In genomic region chr10:78953124-78954008, GRCh38 we compare ENCODE assay signal across 8 cellular contexts.
DNase-seq lines count a peak whose midpoint lies in the region; ATAC-seq and TF ChIP-seq lines count a peak whose summit lies in the region.

No MANE protein-coding gene starts in this region.

- H4K5ac ChIP-seq in mesendoderm (ENCODE audit: low read length), result no peak overlapping the region

- no peak for TF ChIP-seq POLR2A in upper lobe of left lung (IDR thresholded peaks at IDR 0.05)
- no peak for TF ChIP-seq POLR2A in sigmoid colon (IDR thresholded peaks at IDR 0.05)

- H3K27me3 ChIP-seq in left ventricle myocardium inferior (ENCODE audit: low read depth), result no peaks in the 10 kb centered on the region
- no peaks in the 10 kb centered on the region for H3K27me3 ChIP-seq in upper lobe of left lung
- H3K27me3 ChIP-seq in mesendoderm (ENCODE audit: insufficient read depth, low read length, poor library complexity), result no peaks in the 10 kb centered on the region
- H3K27me3 ChIP-seq in dorsolateral prefrontal cortex, result no peaks in the 10 kb centered on the region
- no peaks in the 10 kb centered on the region for H3K27me3 ChIP-seq in sigmoid colon

- TF ChIP-seq CTCF in activated CD8-positive, alpha-beta T cell treated with anti-CD3 and anti-CD28 coated beads for 36 hours (IDR thresholded peaks at IDR 0.05), result no peak
- TF ChIP-seq CTCF in left ventricle myocardium inferior (IDR thresholded peaks at IDR 0.05; ENCODE audit: borderline replicate concordance), result no peak
- TF ChIP-seq CTCF in upper lobe of left lung (IDR thresholded peaks at IDR 0.05), result no peak
- no peak for TF ChIP-seq CTCF in dorsolateral prefrontal cortex (IDR thresholded peaks at IDR 0.05 in 54 of 56, conservative IDR thresholded peaks at IDR 0.05 in 2 of 56; ENCODE audit: low read depth in 1 of 56, partially characterized antibody in 56 of 56)
- TF ChIP-seq CTCF in sigmoid colon (IDR thresholded peaks at IDR 0.05), result no peak

- no peak overlapping the region for H3K9ac ChIP-seq in mesendoderm (ENCODE audit: low read length)

- H3K9me3 ChIP-seq in left ventricle myocardium inferior (replicated peaks) (no peaks in the 10 kb centered on the region), upper lobe of left lung (no peaks in the 10 kb centered on the region), sigmoid colon (no peaks in the 10 kb centered on the region)

- H3K27me3 Mint-ChIP-seq in activated CD8-positive, alpha-beta T cell treated with anti-CD3 and anti-CD28 coated beads for 36 hours, result no peaks in the 10 kb centered on the region
- no peaks in the 10 kb centered on the region for H3K27me3 Mint-ChIP-seq in activated CD8-positive, alpha-beta T cell treated with anti-CD3 and anti-CD28 coated beads, Interleukin-2, amount 10 ng/mL, durations not matched to agents 7 days and 5 days (ENCODE audit: low read depth)

- intact Hi-C loops in activated CD8-positive, alpha-beta T cell treated with anti-CD3 and anti-CD28 coated beads for 36 hours (cut with micrococcal nuclease), result no loop called here
- intact Hi-C loops in left ventricle myocardium inferior (cut with micrococcal nuclease), result no loop called here
- intact Hi-C loops in dorsolateral prefrontal cortex (cut with DNase I), result no loop called here
- intact Hi-C loops in sigmoid colon (cut with DNase I), result no loop called here

- POLR2A ChIA-PET in activated CD8-positive, alpha-beta T cell treated with anti-CD3 and anti-CD28 coated beads for 36 hours (lab: Charles Lee), result no interaction called here
- POLR2A ChIA-PET in activated CD8-positive, alpha-beta T cell treated with anti-CD3 and anti-CD28 coated beads, Interleukin-2, amount 10 ng/mL, durations not matched to agents 7 days and 5 days (lab: Charles Lee), result interaction anchor here (0.9 kb wide), 1 partner anchor 69 kb away, joined by 3 read pairs; no protein-coding TSS in a partner anchor

- no peak overlapping the region for H3K27ac Mint-ChIP-seq in activated CD8-positive, alpha-beta T cell treated with anti-CD3 and anti-CD28 coated beads for 36 hours
- H3K27ac Mint-ChIP-seq in activated CD8-positive, alpha-beta T cell treated with anti-CD3 and anti-CD28 coated beads, Interleukin-2, amount 10 ng/mL, durations not matched to agents 7 days and 5 days, result no peak overlapping the region

- H3K4me2 ChIP-seq in mesendoderm (ENCODE audit: low read length), result no peak overlapping the region

- no peaks in the 10 kb centered on the region for H3K4me1 Mint-ChIP-seq in activated CD8-positive, alpha-beta T cell treated with anti-CD3 and anti-CD28 coated beads for 36 hours (ENCODE audit: low read depth)
- no peaks in the 10 kb centered on the region for H3K4me1 Mint-ChIP-seq in activated CD8-positive, alpha-beta T cell treated with anti-CD3 and anti-CD28 coated beads, Interleukin-2, amount 10 ng/mL, durations not matched to agents 7 days and 5 days (ENCODE audit: low read depth)

- H2BK15ac ChIP-seq in mesendoderm (replicated peaks; ENCODE audit: low read depth), result no peak overlapping the region

- no peak overlapping the region for H3K4me3 ChIP-seq in left ventricle myocardium inferior
- no peak overlapping the region for H3K4me3 ChIP-seq in upper lobe of left lung
- no peak overlapping the region for H3K4me3 ChIP-seq in mesendoderm (ENCODE audit: low read length)
- H3K4me3 ChIP-seq in dorsolateral prefrontal cortex, result no peak overlapping the region
- no peak overlapping the region for H3K4me3 ChIP-seq in sigmoid colon

- no peak overlapping the region for H2BK5ac ChIP-seq in mesendoderm (ENCODE audit: low read length)

- CTCF ChIA-PET in activated CD8-positive, alpha-beta T cell treated with anti-CD3 and anti-CD28 coated beads for 36 hours (lab: Charles Lee), result interaction anchor here (1.1 kb wide), 1 partner anchor 135 kb away, joined by 3 read pairs; no protein-coding TSS in a partner anchor
- CTCF ChIA-PET in activated CD8-positive, alpha-beta T cell treated with anti-CD3 and anti-CD28 coated beads, Interleukin-2, amount 10 ng/mL, durations not matched to agents 7 days and 5 days (lab: Charles Lee), result interaction anchor here (0.7 to 1.1 kb wide), 3 partner anchors 21 to 242 kb away, joined by 3 to 4 read pairs (median 4); no protein-coding TSS in a partner anchor

- no peaks in the 10 kb centered on the region for H3K79me2 ChIP-seq in mesendoderm (ENCODE audit: control insufficient read depth, insufficient read depth, low read length)

- H4K8ac ChIP-seq in mesendoderm (ENCODE audit: low read depth, low read length), result no peak overlapping the region

- no peak overlapping the region for H2BK120ac ChIP-seq in mesendoderm (ENCODE audit: low read depth, low read length)

- no peaks in the 10 kb centered on the region for H3K36me3 Mint-ChIP-seq in activated CD8-positive, alpha-beta T cell treated with anti-CD3 and anti-CD28 coated beads for 36 hours (ENCODE audit: low read depth)
- no peaks in the 10 kb centered on the region for H3K36me3 Mint-ChIP-seq in activated CD8-positive, alpha-beta T cell treated with anti-CD3 and anti-CD28 coated beads, Interleukin-2, amount 10 ng/mL, durations not matched to agents 7 days and 5 days (ENCODE audit: low read depth)

- H3K4me1 ChIP-seq in left ventricle myocardium inferior, result peaks cover 31% of the 10 kb centered on the region
- peaks cover 0 to 14% (median 6%) of the 10 kb centered on the region in 4 donors for H3K4me1 ChIP-seq in upper lobe of left lung
- H3K4me1 ChIP-seq in mesendoderm (ENCODE audit: control insufficient read depth, low read depth, low read length), result no peaks in the 10 kb centered on the region
- H3K4me1 ChIP-seq in sigmoid colon, result peaks cover 0 to 9% (median 3%) of the 10 kb centered on the region in 4 donors

- no peak overlapping the region for H3K18ac ChIP-seq in mesendoderm (ENCODE audit: low read length)

- no peaks in the 10 kb centered on the region for H3K79me1 ChIP-seq in mesendoderm (ENCODE audit: low read length)

- H3K36me3 ChIP-seq in left ventricle myocardium inferior, result no peaks in the 10 kb centered on the region
- H3K36me3 ChIP-seq in upper lobe of left lung, result no peaks in the 10 kb centered on the region
- no peaks in the 10 kb centered on the region for H3K36me3 ChIP-seq in mesendoderm (ENCODE audit: control insufficient read depth, insufficient read depth, low read length)
- no peaks in the 10 kb centered on the region for H3K36me3 ChIP-seq in sigmoid colon

- H3K23ac ChIP-seq in mesendoderm (ENCODE audit: low read length), result no peak overlapping the region

- H3K4ac ChIP-seq in mesendoderm (ENCODE audit: low read depth, low read length), result no peak overlapping the region

- H3K56ac ChIP-seq in mesendoderm (ENCODE audit: low read length), result no peak overlapping the region

- H3K9me3 Mint-ChIP-seq in activated CD8-positive, alpha-beta T cell treated with anti-CD3 and anti-CD28 coated beads for 36 hours, result no peaks in the 10 kb centered on the region
- H3K9me3 Mint-ChIP-seq in activated CD8-positive, alpha-beta T cell treated with anti-CD3 and anti-CD28 coated beads, Interleukin-2, amount 10 ng/mL, durations not matched to agents 7 days and 5 days (ENCODE audit: insufficient read depth), result no peaks in the 10 kb centered on the region

- peak; percentile 39 for ATAC-seq in activated CD8-positive, alpha-beta T cell treated with anti-CD3 and anti-CD28 coated beads for 36 hours
- no peak for ATAC-seq in activated CD8-positive, alpha-beta T cell treated with anti-CD3 and anti-CD28 coated beads, Interleukin-2, amount 10 ng/mL, durations not matched to agents 7 days and 5 days
- peak in 1 of 2 donors; percentile 64 for ATAC-seq in upper lobe of left lung (ENCODE audit: low FRiP score in 2 of 2)

- 48 to 51% methylated on average over 9 to 13 of the region's 13 CpGs for WGBS in upper lobe of left lung, 2 donors
- whole genome bisulfite sequencing in mesendoderm (ENCODE audit: extremely low coverage, insufficient coverage, low lambda C conversion rate), result no CpG with 5 or more reads among the region's 13 CpGs
- 60 to 86% methylated on average over 13 of the region's 13 CpGs for WGBS in sigmoid colon, 2 donors

- peak overlapping the region; percentile 61 for H3K27ac ChIP-seq in left ventricle myocardium inferior (replicated peaks)
- H3K27ac ChIP-seq in upper lobe of left lung, result peak overlapping the region in 3 of 4 donors; percentile 41 to 69 (median 49)
- no peak overlapping the region for H3K27ac ChIP-seq in mesendoderm (ENCODE audit: low read depth, low read length)
- H3K27ac ChIP-seq in dorsolateral prefrontal cortex, result no peak overlapping the region
- H3K27ac ChIP-seq in sigmoid colon, result peak overlapping the region in 2 of 4 donors; percentile 23 to 54

- no peak overlapping the region for H3K4me3 Mint-ChIP-seq in activated CD8-positive, alpha-beta T cell treated with anti-CD3 and anti-CD28 coated beads for 36 hours
- no peak overlapping the region for H3K4me3 Mint-ChIP-seq in activated CD8-positive, alpha-beta T cell treated with anti-CD3 and anti-CD28 coated beads, Interleukin-2, amount 10 ng/mL, durations not matched to agents 7 days and 5 days

- no peak for TF ChIP-seq EP300 in upper lobe of left lung (IDR thresholded peaks at IDR 0.05)
- TF ChIP-seq EP300 in sigmoid colon (IDR thresholded peaks at IDR 0.05), result no peak

- no peak overlapping the region for H2AK5ac ChIP-seq in mesendoderm (ENCODE audit: low read length)

- DNase-seq in activated CD8-positive, alpha-beta T cell treated with anti-CD3 and anti-CD28 coated beads for 36 hours, result no peak
- no peak for DNase-seq in activated CD8-positive, alpha-beta T cell treated with anti-CD3 and anti-CD28 coated beads, Interleukin-2, amount 10 ng/mL, durations not matched to agents 7 days and 5 days
- peak; percentile 93 for DNase-seq in MV-4-11 (lab: John Stamatoyannopoulos, UW)
- DNase-seq in left ventricle myocardium inferior, result peak; percentile 45
- no peak for DNase-seq in upper lobe of left lung
- no peak for DNase-seq in mesendoderm
- DNase-seq in dorsolateral prefrontal cortex, result no peak
- DNase-seq in sigmoid colon, result no peak

Comparison
In these comparisons a context has a peak if more than half of its experiments do, and no peak if none do; other contexts are left out.
1. DNase-seq: peak in MV-4-11 (single experiment) and left ventricle myocardium inferior (single experiment); none in activated CD8-positive, alpha-beta T cell treated with anti-CD3 and anti-CD28 coated beads for 36 hours (single experiment), activated CD8-positive, alpha-beta T cell treated with anti-CD3 and anti-CD28 coated beads, Interleukin-2, amount 10 ng/mL, durations not matched to agents 7 days and 5 days (single experiment), upper lobe of left lung (0 of 2), mesendoderm (single experiment), dorsolateral prefrontal cortex (0 of 10) and sigmoid colon (single experiment).
2. H3K27ac ChIP-seq: peak in left ventricle myocardium inferior (single experiment) and upper lobe of left lung (3 of 4); none in mesendoderm (single experiment) and dorsolateral prefrontal cortex (0 of 59).